Comparison of ENCODE assay signal across 11 cellular contexts in genomic region chr2:232420073-232420454, GRCh38. TPM values are rescaled to one million over a fixed set of nuclear protein-coding genes. Genes with fewer than 3 reads are reported as not detected.
DNase-seq lines count a peak whose midpoint lies in the region; ATAC-seq and TF ChIP-seq lines count a peak whose summit lies in the region.
"Had no signal": no experiment of that assay in that cellular context is flagged by ENCODE, and none has a peak within 500 bp of the region (broad histone marks: within the 10 kb centered on the region; RNA-seq: fewer than 3 reads in every experiment).

No MANE protein-coding gene starts in this region.

- H3K4me3 Mint-ChIP-seq in activated CD4-positive, alpha-beta T cell treated with anti-CD3 and anti-CD28 coated beads, Interleukin-2, amount 10 ng/mL, durations not matched to agents 7 days and 5 days: peak overlapping the region; percentile 19
- H3K4me3 Mint-ChIP-seq in chondrocyte (ENCODE audit: unreplicated experiment) (peak overlapping the region; percentile 38), mesothelial cell of epicardium (peak overlapping the region; percentile 64)
- H3K4me3 Mint-ChIP-seq in stimulated activated effector memory CD8-positive, alpha-beta T cell treated with anti-CD3 and anti-CD28 coated beads, Interleukin-12 subunit alpha, Interleukin-12 subunit beta, amount 100 ng/mL, for 72 hours: peak overlapping the region; percentile 27
- H3K4me3 Mint-ChIP-seq: natural killer cell treated with Interleukin-12 subunit alpha and Interleukin-12 subunit beta and Interleukin-15 and Interleukin-18, amount 100 ng/mL, for 72 hours had no signal

- H3K9me3 Mint-ChIP-seq in activated CD4-positive, alpha-beta T cell treated with anti-CD3 and anti-CD28 coated beads, Interleukin-2, amount 10 ng/mL, durations not matched to agents 7 days and 5 days: peaks cover 13% of the 10 kb centered on the region
- H3K9me3 Mint-ChIP-seq in chondrocyte (ENCODE audit: low read depth) (peaks cover 5% of the 10 kb centered on the region), mesothelial cell of epicardium (peaks cover 10% of the 10 kb centered on the region)
- H3K9me3 Mint-ChIP-seq in stimulated activated effector memory CD8-positive, alpha-beta T cell treated with anti-CD3 and anti-CD28 coated beads, Interleukin-12 subunit alpha, Interleukin-12 subunit beta, amount 100 ng/mL, for 72 hours: no peaks in the 10 kb centered on the region
- H3K9me3 Mint-ChIP-seq: natural killer cell treated with Interleukin-12 subunit alpha and Interleukin-12 subunit beta and Interleukin-15 and Interleukin-18, amount 100 ng/mL, for 72 hours had no signal

- DNase-seq in activated CD4-positive, alpha-beta T cell treated with anti-CD3 and anti-CD28 coated beads, Interleukin-2, amount 10 ng/mL, durations not matched to agents 7 days and 5 days: no peak
- no peak for DNase-seq in activated CD4-positive, alpha-beta T cell treated with anti-CD3 and anti-CD28 coated beads, Interleukin-2, amount 50 U/mL, for 4 hours
- DNase-seq in chondrocyte (ENCODE audit: low spot score) (no peak), mesothelial cell of epicardium (ENCODE audit: low spot score in 2 of 2, unreplicated experiment in 2 of 2) (no peak), putamen (ENCODE audit: low spot score) (no peak), GOT3 (lab: John Stamatoyannopoulos, UW) (no peak), cerebellar nuclear complex (lab: John Stamatoyannopoulos, UW) (no peak)
- no peak for DNase-seq in stimulated activated effector memory CD8-positive, alpha-beta T cell treated with anti-CD3 and anti-CD28 coated beads, Interleukin-12 subunit alpha, Interleukin-12 subunit beta, amount 100 ng/mL, for 72 hours (ENCODE audit: low spot score in 2 of 2)
- DNase-seq: NCI-H1694; stimulated activated naive CD4-positive, alpha-beta T cell treated with Interleukin-2 at 50 U/mL for 16 hours had no signal

- no peak for ATAC-seq in stimulated activated effector memory CD8-positive, alpha-beta T cell treated with anti-CD3 and anti-CD28 coated beads, Interleukin-12 subunit alpha, Interleukin-12 subunit beta, amount 100 ng/mL, for 72 hours
- ATAC-seq: natural killer cell treated with Interleukin-12 subunit alpha and Interleukin-12 subunit beta and Interleukin-15 and Interleukin-18, amount 100 ng/mL, for 72 hours had no signal

- POLR2A ChIA-PET in activated CD4-positive, alpha-beta T cell treated with anti-CD3 and anti-CD28 coated beads, Interleukin-2, amount 10 ng/mL, durations not matched to agents 7 days and 5 days (lab: Charles Lee): no interaction called here

- peaks cover 3% of the 10 kb centered on the region for H3K36me3 Mint-ChIP-seq in activated CD4-positive, alpha-beta T cell treated with anti-CD3 and anti-CD28 coated beads, Interleukin-2, amount 10 ng/mL, durations not matched to agents 7 days and 5 days (ENCODE audit: low read depth)
- peaks cover 7% of the 10 kb centered on the region for H3K36me3 Mint-ChIP-seq in chondrocyte (ENCODE audit: low read depth)
- H3K36me3 Mint-ChIP-seq in mesothelial cell of epicardium: peaks cover 4% of the 10 kb centered on the region
- no peaks in the 10 kb centered on the region for H3K36me3 Mint-ChIP-seq in stimulated activated effector memory CD8-positive, alpha-beta T cell treated with anti-CD3 and anti-CD28 coated beads, Interleukin-12 subunit alpha, Interleukin-12 subunit beta, amount 100 ng/mL, for 72 hours
- H3K36me3 Mint-ChIP-seq: natural killer cell treated with Interleukin-12 subunit alpha and Interleukin-12 subunit beta and Interleukin-15 and Interleukin-18, amount 100 ng/mL, for 72 hours had no signal

- peaks cover 58% of the 10 kb centered on the region for H3K27me3 Mint-ChIP-seq in activated CD4-positive, alpha-beta T cell treated with anti-CD3 and anti-CD28 coated beads, Interleukin-2, amount 10 ng/mL, durations not matched to agents 7 days and 5 days
- H3K27me3 Mint-ChIP-seq in chondrocyte (ENCODE audit: low read depth): peaks cover 59% of the 10 kb centered on the region
- H3K27me3 Mint-ChIP-seq in mesothelial cell of epicardium (ENCODE audit: low read depth): peaks cover 96% of the 10 kb centered on the region

- no peak for TF ChIP-seq CTCF in chondrocyte (IDR thresholded peaks at IDR 0.05)
- TF ChIP-seq CTCF in mesothelial cell of epicardium (IDR thresholded peaks at IDR 0.05; ENCODE audit: unreplicated experiment): no peak

- no peak overlapping the region for H3K27ac Mint-ChIP-seq in activated CD4-positive, alpha-beta T cell treated with anti-CD3 and anti-CD28 coated beads, Interleukin-2, amount 10 ng/mL, durations not matched to agents 7 days and 5 days
- H3K27ac Mint-ChIP-seq in chondrocyte (ENCODE audit: unreplicated experiment) (no peak overlapping the region), mesothelial cell of epicardium (no peak overlapping the region)
- no peak overlapping the region for H3K27ac Mint-ChIP-seq in stimulated activated effector memory CD8-positive, alpha-beta T cell treated with anti-CD3 and anti-CD28 coated beads, Interleukin-12 subunit alpha, Interleukin-12 subunit beta, amount 100 ng/mL, for 72 hours
- H3K27ac Mint-ChIP-seq: natural killer cell treated with Interleukin-12 subunit alpha and Interleukin-12 subunit beta and Interleukin-15 and Interleukin-18, amount 100 ng/mL, for 72 hours had no signal

- peaks cover 8% of the 10 kb centered on the region for H3K4me1 Mint-ChIP-seq in activated CD4-positive, alpha-beta T cell treated with anti-CD3 and anti-CD28 coated beads, Interleukin-2, amount 10 ng/mL, durations not matched to agents 7 days and 5 days
- H3K4me1 Mint-ChIP-seq in chondrocyte (ENCODE audit: low read depth): peaks cover 14% of the 10 kb centered on the region
- peaks cover 13% of the 10 kb centered on the region for H3K4me1 Mint-ChIP-seq in mesothelial cell of epicardium
- H3K4me1 Mint-ChIP-seq in stimulated activated effector memory CD8-positive, alpha-beta T cell treated with anti-CD3 and anti-CD28 coated beads, Interleukin-12 subunit alpha, Interleukin-12 subunit beta, amount 100 ng/mL, for 72 hours: peaks cover 12% of the 10 kb centered on the region

- CTCF ChIA-PET in activated CD4-positive, alpha-beta T cell treated with anti-CD3 and anti-CD28 coated beads, Interleukin-2, amount 10 ng/mL, durations not matched to agents 7 days and 5 days (lab: Charles Lee): no interaction called here

RNA-seq across cellular contexts. Expression of gene ALPG, which starts 13.4 kb away (rescaled TPM):
- total RNA-seq in activated CD4-positive, alpha-beta T cell treated with anti-CD3 and anti-CD28 coated beads, Interleukin-2, amount 10 ng/mL, durations not matched to agents 7 days and 5 days: not detected
- total RNA-seq in chondrocyte (not detected in 3 replicates), mesothelial cell of epicardium (not detected in 3 replicates)
- total RNA-seq: natural killer cell treated with Interleukin-12 subunit alpha and Interleukin-12 subunit beta and Interleukin-15 and Interleukin-18, amount 100 ng/mL, for 72 hours had no signal

RNA-seq across cellular contexts. Expression of gene ALPI, which starts 35.9 kb away (rescaled TPM):
- not detected for total RNA-seq in activated CD4-positive, alpha-beta T cell treated with anti-CD3 and anti-CD28 coated beads, Interleukin-2, amount 10 ng/mL, durations not matched to agents 7 days and 5 days
- not detected in 3 replicates for total RNA-seq in chondrocyte
- total RNA-seq in mesothelial cell of epicardium: not detected in 3 replicates
- total RNA-seq: natural killer cell treated with Interleukin-12 subunit alpha and Interleukin-12 subunit beta and Interleukin-15 and Interleukin-18, amount 100 ng/mL, for 72 hours had no signal

RNA-seq across cellular contexts. Expression of gene ALPP, which starts 41.5 kb away (rescaled TPM):
- total RNA-seq in activated CD4-positive, alpha-beta T cell treated with anti-CD3 and anti-CD28 coated beads, Interleukin-2, amount 10 ng/mL, durations not matched to agents 7 days and 5 days: not detected
- not detected in 3 replicates for total RNA-seq in chondrocyte
- not detected in 3 replicates for total RNA-seq in mesothelial cell of epicardium
- total RNA-seq: natural killer cell treated with Interleukin-12 subunit alpha and Interleukin-12 subunit beta and Interleukin-15 and Interleukin-18, amount 100 ng/mL, for 72 hours had no signal
